Comparison of ENCODE assay signal across 1 cellular context in genomic region chr2:176491172-176491904, GRCh38.
TF ChIP-seq lines count a peak whose summit lies in the region.

No MANE protein-coding gene starts in this region.

TF ChIP-seq in K562, 482 proteins besides CTCF, POLR2A, EP300 and RAD21 (continued from another document and continues in another):
- TF ChIP-seq, protein P1, sequence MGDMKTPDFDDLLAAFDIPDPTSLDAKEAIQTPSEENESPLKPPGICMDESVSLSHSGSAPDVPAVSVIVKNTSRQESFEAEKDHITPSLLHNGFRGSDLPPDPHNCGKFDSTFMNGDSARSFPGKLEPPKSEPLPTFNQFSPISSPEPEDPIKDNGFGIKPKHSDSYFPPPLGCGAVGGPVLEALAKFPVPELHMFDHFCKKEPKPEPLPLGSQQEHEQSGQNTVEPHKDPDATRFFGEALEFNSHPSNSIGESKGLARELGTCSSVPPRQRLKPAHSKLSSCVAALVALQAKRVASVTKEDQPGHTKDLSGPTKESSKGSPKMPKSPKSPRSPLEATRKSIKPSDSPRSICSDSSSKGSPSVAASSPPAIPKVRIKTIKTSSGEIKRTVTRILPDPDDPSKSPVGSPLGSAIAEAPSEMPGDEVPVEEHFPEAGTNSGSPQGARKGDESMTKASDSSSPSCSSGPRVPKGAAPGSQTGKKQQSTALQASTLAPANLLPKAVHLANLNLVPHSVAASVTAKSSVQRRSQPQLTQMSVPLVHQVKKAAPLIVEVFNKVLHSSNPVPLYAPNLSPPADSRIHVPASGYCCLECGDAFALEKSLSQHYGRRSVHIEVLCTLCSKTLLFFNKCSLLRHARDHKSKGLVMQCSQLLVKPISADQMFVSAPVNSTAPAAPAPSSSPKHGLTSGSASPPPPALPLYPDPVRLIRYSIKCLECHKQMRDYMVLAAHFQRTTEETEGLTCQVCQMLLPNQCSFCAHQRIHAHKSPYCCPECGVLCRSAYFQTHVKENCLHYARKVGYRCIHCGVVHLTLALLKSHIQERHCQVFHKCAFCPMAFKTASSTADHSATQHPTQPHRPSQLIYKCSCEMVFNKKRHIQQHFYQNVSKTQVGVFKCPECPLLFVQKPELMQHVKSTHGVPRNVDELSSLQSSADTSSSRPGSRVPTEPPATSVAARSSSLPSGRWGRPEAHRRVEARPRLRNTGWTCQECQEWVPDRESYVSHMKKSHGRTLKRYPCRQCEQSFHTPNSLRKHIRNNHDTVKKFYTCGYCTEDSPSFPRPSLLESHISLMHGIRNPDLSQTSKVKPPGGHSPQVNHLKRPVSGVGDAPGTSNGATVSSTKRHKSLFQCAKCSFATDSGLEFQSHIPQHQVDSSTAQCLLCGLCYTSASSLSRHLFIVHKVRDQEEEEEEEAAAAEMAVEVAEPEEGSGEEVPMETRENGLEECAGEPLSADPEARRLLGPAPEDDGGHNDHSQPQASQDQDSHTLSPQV (IDR thresholded peaks at IDR 0.05) = no peak
- 0 out of 2 replicates have a peak, but pooled peaks have one; percentile 10 for TF ChIP-seq NFXL1 (CRISPR knock-in tag; IDR thresholded peaks at IDR 0.05)
- TF ChIP-seq TBL1XR1 (IDR thresholded peaks at IDR 0.05; ENCODE audit: low read length in 2 of 2) = no peak
- peak; percentile 51 for TF ChIP-seq MEIS2 (IDR thresholded peaks at IDR 0.05; ENCODE audit: partially characterized antibody)
- no peak for TF ChIP-seq COPS2 (conservative IDR thresholded peaks at IDR 0.05)
- TF ChIP-seq ZNF23 (CRISPR knock-in tag; IDR thresholded peaks at IDR 0.05) = peak; percentile 2; the same call in 1 of the 2 replicates
- TF ChIP-seq NFE2 (IDR thresholded peaks at IDR 0.05; ENCODE audit: low read depth) = peak; percentile 37
- TF ChIP-seq CREB1 (IDR thresholded peaks at IDR 0.05) = no peak
- TF ChIP-seq CREB1 (CRISPR knock-in tag; IDR thresholded peaks at IDR 0.05) = 0 out of 2 replicates have a peak, but pooled peaks have one; percentile 39
- no peak for TF ChIP-seq ATF6 (CRISPR knock-in tag; IDR thresholded peaks at IDR 0.05)
- TF ChIP-seq E2F4 (CRISPR knock-in tag; IDR thresholded peaks at IDR 0.05; ENCODE audit: low read depth) = no peak
- no peak for TF ChIP-seq PYGO2 (tag; IDR thresholded peaks at IDR 0.05)
- peak; percentile 56 for TF ChIP-seq MAFG (tag; conservative IDR thresholded peaks at IDR 0.05)
- no peak for TF ChIP-seq ZNF785 (CRISPR knock-in tag; IDR thresholded peaks at IDR 0.05)
- TF ChIP-seq, protein P2, sequence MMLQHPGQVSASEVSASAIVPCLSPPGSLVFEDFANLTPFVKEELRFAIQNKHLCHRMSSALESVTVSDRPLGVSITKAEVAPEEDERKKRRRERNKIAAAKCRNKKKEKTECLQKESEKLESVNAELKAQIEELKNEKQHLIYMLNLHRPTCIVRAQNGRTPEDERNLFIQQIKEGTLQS (IDR thresholded peaks at IDR 0.05) = peak; percentile 45
- TF ChIP-seq, protein P2 (CRISPR knock-in tag; conservative IDR thresholded peaks at IDR 0.05) = no peak
- peak; percentile 91 for TF ChIP-seq FOSL1 (tag; conservative IDR thresholded peaks at IDR 0.05)
- no peak for TF ChIP-seq SMC3 (conservative IDR thresholded peaks at IDR 0.05; ENCODE audit: insufficient read depth, low read depth, low read length)
- TF ChIP-seq TEAD4 (IDR thresholded peaks at IDR 0.05; ENCODE audit: low read length) = peak; percentile 60
- no peak for TF ChIP-seq TEAD4 (CRISPR knock-in tag; IDR thresholded peaks at IDR 0.05; ENCODE audit: borderline replicate concordance)
- peak; percentile 11; the same call in 1 of the 2 replicates for TF ChIP-seq DEAF1 (CRISPR knock-in tag; IDR thresholded peaks at IDR 0.05)
- no peak for TF ChIP-seq NFATC3 (IDR thresholded peaks at IDR 0.05)
- no peak for TF ChIP-seq JUND (IDR thresholded peaks at IDR 0.05; ENCODE audit: borderline replicate concordance, low read depth, low read length)
- peak; percentile 80; the same call in 2 of the 3 replicates for TF ChIP-seq JUND (tag; IDR thresholded peaks at IDR 0.05; ENCODE audit: borderline replicate concordance, low read depth, low read length)
- TF ChIP-seq, protein P3, sequence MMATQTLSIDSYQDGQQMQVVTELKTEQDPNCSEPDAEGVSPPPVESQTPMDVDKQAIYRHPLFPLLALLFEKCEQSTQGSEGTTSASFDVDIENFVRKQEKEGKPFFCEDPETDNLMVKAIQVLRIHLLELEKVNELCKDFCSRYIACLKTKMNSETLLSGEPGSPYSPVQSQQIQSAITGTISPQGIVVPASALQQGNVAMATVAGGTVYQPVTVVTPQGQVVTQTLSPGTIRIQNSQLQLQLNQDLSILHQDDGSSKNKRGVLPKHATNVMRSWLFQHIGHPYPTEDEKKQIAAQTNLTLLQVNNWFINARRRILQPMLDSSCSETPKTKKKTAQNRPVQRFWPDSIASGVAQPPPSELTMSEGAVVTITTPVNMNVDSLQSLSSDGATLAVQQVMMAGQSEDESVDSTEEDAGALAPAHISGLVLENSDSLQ (IDR thresholded peaks at IDR 0.05) = peak; percentile 67
- no peak for TF ChIP-seq KDM4B (IDR thresholded peaks at IDR 0.05; ENCODE audit: borderline replicate concordance in 2 of 2, low read depth in 1 of 2)
- TF ChIP-seq NR2C2 (CRISPR knock-in tag; IDR thresholded peaks at IDR 0.05) = no peak
- TF ChIP-seq NR2C2 (tag; IDR thresholded peaks at IDR 0.05) = no peak
- TF ChIP-seq SP1 (CRISPR knock-in tag; IDR thresholded peaks at IDR 0.05) = 0 out of 2 replicates have a peak, but pooled peaks have one; percentile 28
- TF ChIP-seq, protein P4, sequence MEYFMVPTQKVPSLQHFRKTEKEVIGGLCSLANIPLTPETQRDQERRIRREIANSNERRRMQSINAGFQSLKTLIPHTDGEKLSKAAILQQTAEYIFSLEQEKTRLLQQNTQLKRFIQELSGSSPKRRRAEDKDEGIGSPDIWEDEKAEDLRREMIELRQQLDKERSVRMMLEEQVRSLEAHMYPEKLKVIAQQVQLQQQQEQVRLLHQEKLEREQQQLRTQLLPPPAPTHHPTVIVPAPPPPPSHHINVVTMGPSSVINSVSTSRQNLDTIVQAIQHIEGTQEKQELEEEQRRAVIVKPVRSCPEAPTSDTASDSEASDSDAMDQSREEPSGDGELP (CRISPR knock-in tag; IDR thresholded peaks at IDR 0.05; ENCODE audit: borderline replicate concordance) = peak; percentile 95
- peak; percentile 56; the same call in 1 of the 2 replicates for TF ChIP-seq POLR2AphosphoS5 (IDR thresholded peaks at IDR 0.05; ENCODE audit: control insufficient read depth, insufficient read depth, low read depth, low read length)
- no peak for TF ChIP-seq ZBTB5 (IDR thresholded peaks at IDR 0.05)
- peak; percentile 38; the same call in 1 of the 2 replicates for TF ChIP-seq ZNF589 (CRISPR knock-in tag; IDR thresholded peaks at IDR 0.05; ENCODE audit: low read depth)
- TF ChIP-seq ZNF57 (CRISPR knock-in tag; IDR thresholded peaks at IDR 0.05) = no peak
- TF ChIP-seq, protein P5, sequence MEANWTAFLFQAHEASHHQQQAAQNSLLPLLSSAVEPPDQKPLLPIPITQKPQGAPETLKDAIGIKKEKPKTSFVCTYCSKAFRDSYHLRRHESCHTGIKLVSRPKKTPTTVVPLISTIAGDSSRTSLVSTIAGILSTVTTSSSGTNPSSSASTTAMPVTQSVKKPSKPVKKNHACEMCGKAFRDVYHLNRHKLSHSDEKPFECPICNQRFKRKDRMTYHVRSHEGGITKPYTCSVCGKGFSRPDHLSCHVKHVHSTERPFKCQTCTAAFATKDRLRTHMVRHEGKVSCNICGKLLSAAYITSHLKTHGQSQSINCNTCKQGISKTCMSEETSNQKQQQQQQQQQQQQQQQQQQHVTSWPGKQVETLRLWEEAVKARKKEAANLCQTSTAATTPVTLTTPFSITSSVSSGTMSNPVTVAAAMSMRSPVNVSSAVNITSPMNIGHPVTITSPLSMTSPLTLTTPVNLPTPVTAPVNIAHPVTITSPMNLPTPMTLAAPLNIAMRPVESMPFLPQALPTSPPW (CRISPR knock-in tag; IDR thresholded peaks at IDR 0.05) = peak; percentile 71
- TF ChIP-seq CREB3 (tag; conservative IDR thresholded peaks at IDR 0.05; ENCODE audit: low read depth) = no peak
- no peak for TF ChIP-seq ZBTB8A (IDR thresholded peaks at IDR 0.05; ENCODE audit: partially characterized antibody)
- peak; percentile 71 for TF ChIP-seq CBFA2T3 (IDR thresholded peaks at IDR 0.05)
- no peak for TF ChIP-seq SLC30A9 (CRISPR knock-in tag; IDR thresholded peaks at IDR 0.05)
- no peak for TF ChIP-seq SETDB1 (IDR thresholded peaks at IDR 0.05; ENCODE audit: low read length)
- TF ChIP-seq, protein P6, sequence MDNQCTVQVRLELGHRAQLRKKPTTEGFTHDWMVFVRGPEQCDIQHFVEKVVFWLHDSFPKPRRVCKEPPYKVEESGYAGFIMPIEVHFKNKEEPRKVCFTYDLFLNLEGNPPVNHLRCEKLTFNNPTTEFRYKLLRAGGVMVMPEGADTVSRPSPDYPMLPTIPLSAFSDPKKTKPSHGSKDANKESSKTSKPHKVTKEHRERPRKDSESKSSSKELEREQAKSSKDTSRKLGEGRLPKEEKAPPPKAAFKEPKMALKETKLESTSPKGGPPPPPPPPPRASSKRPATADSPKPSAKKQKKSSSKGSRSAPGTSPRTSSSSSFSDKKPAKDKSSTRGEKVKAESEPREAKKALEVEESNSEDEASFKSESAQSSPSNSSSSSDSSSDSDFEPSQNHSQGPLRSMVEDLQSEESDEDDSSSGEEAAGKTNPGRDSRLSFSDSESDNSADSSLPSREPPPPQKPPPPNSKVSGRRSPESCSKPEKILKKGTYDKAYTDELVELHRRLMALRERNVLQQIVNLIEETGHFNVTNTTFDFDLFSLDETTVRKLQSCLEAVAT (IDR thresholded peaks at IDR 0.05) = 0 out of 4 replicates have a peak, but pooled peaks of 1 of the 2 experiments have one; percentile 21
- no peak for TF ChIP-seq ZKSCAN8 (CRISPR knock-in tag; IDR thresholded peaks at IDR 0.05)
